Comparison of ENCODE assay signal across 8 cellular contexts in genomic region chr1:59020151-59020997, GRCh38.
DNase-seq lines count a peak whose midpoint lies in the region; ATAC-seq and TF ChIP-seq lines count a peak whose summit lies in the region.

No MANE protein-coding gene starts in this region.

- TF ChIP-seq POLR2A in transverse colon (IDR thresholded peaks at IDR 0.05) = no peak

- no peak for TF ChIP-seq CTCF in transverse colon (IDR thresholded peaks at IDR 0.05)
- no peak for TF ChIP-seq CTCF in nephron progenitor cell (IDR thresholded peaks at IDR 0.05)

- peak overlapping the region; percentile 71 for H3K27ac ChIP-seq in KOPT-K1 (ENCODE audit: low read depth, low read length, poor library complexity, severe bottlenecking)
- peak overlapping the region; percentile 76 for H3K27ac ChIP-seq in muscle layer of duodenum (ENCODE audit: low read length)
- peak overlapping the region; percentile 73 to 83 (median 80) for H3K27ac ChIP-seq in transverse colon

- peak overlapping the region; percentile 29 to 59 for H3K4me3 ChIP-seq in muscle layer of duodenum (ENCODE audit: low read depth in 1 of 2, low read length in 2 of 2)
- H3K4me3 ChIP-seq in transverse colon = peak overlapping the region in 1 of 4 donors; percentile 28

- H3K9me3 ChIP-seq in KOPT-K1 (ENCODE audit: insufficient read depth, low read length, poor library complexity, severe bottlenecking) = no peaks in the 10 kb centered on the region
- no peaks in the 10 kb centered on the region for H3K9me3 ChIP-seq in muscle layer of duodenum (ENCODE audit: control insufficient read depth in 1 of 2, low read length in 2 of 2)
- H3K9me3 ChIP-seq in transverse colon = no peaks in the 10 kb centered on the region

- DNase-seq in GDM1 (lab: John Stamatoyannopoulos, UW) (peak; percentile 65), dermis blood vessel endothelial cell (peak; percentile 85), transverse colon (peak; percentile 68), nephron progenitor cell (no peak)
- DNase-seq in activated CD4-positive, alpha-beta T cell treated with anti-CD3 and anti-CD28 coated beads for 1 hour = peak; percentile 17

- H3K27me3 ChIP-seq in muscle layer of duodenum (ENCODE audit: low read depth, low read length) (no peaks in the 10 kb centered on the region), transverse colon (no peaks in the 10 kb centered on the region)

- H3K27me3 Mint-ChIP-seq in nephron progenitor cell (ENCODE audit: low read depth, poor library complexity) = peaks cover under 1% of the 10 kb centered on the region

- peaks cover 5% of the 10 kb centered on the region for H3K36me3 Mint-ChIP-seq in nephron progenitor cell (ENCODE audit: low read depth)

- ATAC-seq in GM21619 (IDR thresholded peaks at IDR 0.05; ENCODE audit: unreplicated experiment) = peak; percentile 95

- H3K4me1 ChIP-seq in muscle layer of duodenum (ENCODE audit: control insufficient read depth in 1 of 2, insufficient read depth in 2 of 2, low read length in 2 of 2) (peaks cover 0 to 11% of the 10 kb centered on the region in 2 donors), transverse colon (peaks cover 9 to 18% (median 11%) of the 10 kb centered on the region in 4 donors)

- H3K9me3 Mint-ChIP-seq in nephron progenitor cell = peaks cover 18% of the 10 kb centered on the region

- intact Hi-C loops in transverse colon (cut with DNase I; ENCODE audit: low total_unique reads) = no loop called here

- 44 to 71% methylated on average over 1 to 2 of the region's 2 CpGs for WGBS in transverse colon (ENCODE audit: low coverage in 1 of 2), 2 donors

- no peak overlapping the region for H3K27ac Mint-ChIP-seq in nephron progenitor cell

- no peak for TF ChIP-seq EP300 in transverse colon (IDR thresholded peaks at IDR 0.05; ENCODE audit: low read depth)

- in situ Hi-C loops in transverse colon (cut with MboI; ENCODE audit: low pct_ligation_motif_present in 1 of 4, low pct_unique_long_range_greater_than_20kb in 1 of 4, low sequenced_read_pairs in 3 of 4) = no loop called here

- H3K36me3 ChIP-seq in KOPT-K1 (ENCODE audit: insufficient read depth, low read length) = no peaks in the 10 kb centered on the region
- no peaks in the 10 kb centered on the region for H3K36me3 ChIP-seq in muscle layer of duodenum (ENCODE audit: control insufficient read depth in 1 of 2, insufficient read depth in 2 of 2, low read length in 2 of 2)
- H3K36me3 ChIP-seq in transverse colon = no peaks in the 10 kb centered on the region

- no peak overlapping the region for H3K4me3 Mint-ChIP-seq in nephron progenitor cell

- H3K4me1 Mint-ChIP-seq in nephron progenitor cell = peaks cover 35% of the 10 kb centered on the region
